ENCODE assay signal across 16 cellular contexts in genomic region chr14:61489527-61489926, GRCh38.
A peak's percentile ranks its signal among the peaks of the same experiment; 100 is the strongest.
DNase-seq lines count a peak whose midpoint lies in the region; ATAC-seq lines count a peak whose summit lies in the region.
"Had no signal": no experiment of that assay in that cellular context is flagged by ENCODE, and none has a peak within 500 bp of the region (broad histone marks: within the 10 kb centered on the region; RNA-seq: fewer than 3 reads in every experiment).

No MANE protein-coding gene starts in this region.

- no peak overlapping the region for H3K4me3 Mint-ChIP-seq in activated CD4-positive, alpha-beta memory T cell treated with anti-CD3 and anti-CD28 coated beads for 36 hours
- no peak overlapping the region for H3K4me3 Mint-ChIP-seq in activated CD4-positive, alpha-beta memory T cell treated with anti-CD3 and anti-CD28 coated beads, Interleukin-2, amount 10 ng/mL, durations not matched to agents 7 days and 5 days
- no peak overlapping the region for H3K4me3 Mint-ChIP-seq in activated naive CD8-positive, alpha-beta T cell treated with anti-CD3 and anti-CD28 coated beads for 36 hours
- H3K4me3 Mint-ChIP-seq in memory B cell: no peak overlapping the region

- H3K27me3 ChIP-seq in subcutaneous abdominal adipose tissue (ENCODE audit: control insufficient read depth in 5 of 5, insufficient read depth in 4 of 5, low read length in 5 of 5): no peaks in the 10 kb centered on the region
- H3K27me3 ChIP-seq: breast epithelium, tibial artery had no signal

- H3K27ac ChIP-seq in subcutaneous abdominal adipose tissue (ENCODE audit: low read depth, low read length): peak overlapping the region; percentile 2

- ATAC-seq in memory B cell (ENCODE audit: low read depth) (no peak), HG03175 (IDR thresholded peaks at IDR 0.05; ENCODE audit: unreplicated experiment) (no peak)

- H3K27me3 Mint-ChIP-seq in activated CD4-positive, alpha-beta memory T cell treated with anti-CD3 and anti-CD28 coated beads for 36 hours: no peaks in the 10 kb centered on the region
- H3K27me3 Mint-ChIP-seq in activated CD4-positive, alpha-beta memory T cell treated with anti-CD3 and anti-CD28 coated beads, Interleukin-2, amount 10 ng/mL, durations not matched to agents 7 days and 5 days: no peaks in the 10 kb centered on the region
- H3K27me3 Mint-ChIP-seq in activated naive CD8-positive, alpha-beta T cell treated with anti-CD3 and anti-CD28 coated beads for 36 hours: no peaks in the 10 kb centered on the region
- no peaks in the 10 kb centered on the region for H3K27me3 Mint-ChIP-seq in memory B cell

- peak overlapping the region; percentile 54 for H3K27ac Mint-ChIP-seq in activated CD4-positive, alpha-beta memory T cell treated with anti-CD3 and anti-CD28 coated beads for 36 hours
- H3K27ac Mint-ChIP-seq in activated CD4-positive, alpha-beta memory T cell treated with anti-CD3 and anti-CD28 coated beads, Interleukin-2, amount 10 ng/mL, durations not matched to agents 7 days and 5 days: no peak overlapping the region
- H3K27ac Mint-ChIP-seq in activated naive CD8-positive, alpha-beta T cell treated with anti-CD3 and anti-CD28 coated beads for 36 hours: peak overlapping the region; percentile 31
- H3K27ac Mint-ChIP-seq in memory B cell: peak overlapping the region; percentile 12

- H3K36me3 Mint-ChIP-seq in activated CD4-positive, alpha-beta memory T cell treated with anti-CD3 and anti-CD28 coated beads for 36 hours: peaks cover 41% of the 10 kb centered on the region
- H3K36me3 Mint-ChIP-seq in activated CD4-positive, alpha-beta memory T cell treated with anti-CD3 and anti-CD28 coated beads, Interleukin-2, amount 10 ng/mL, durations not matched to agents 7 days and 5 days (ENCODE audit: low read depth): peaks cover 55% of the 10 kb centered on the region
- H3K36me3 Mint-ChIP-seq in activated naive CD8-positive, alpha-beta T cell treated with anti-CD3 and anti-CD28 coated beads for 36 hours: peaks cover 53% of the 10 kb centered on the region
- H3K36me3 Mint-ChIP-seq in memory B cell: no peaks in the 10 kb centered on the region

- CTCF ChIA-PET in activated CD4-positive, alpha-beta memory T cell treated with anti-CD3 and anti-CD28 coated beads for 36 hours (lab: Charles Lee): interaction anchor here (0.9 to 1.7 kb wide), 3 partner anchors 13 to 348 kb away, joined by 3 to 7 read pairs (median 3); no protein-coding TSS in a partner anchor
- CTCF ChIA-PET in activated CD4-positive, alpha-beta memory T cell treated with anti-CD3 and anti-CD28 coated beads, Interleukin-2, amount 10 ng/mL, durations not matched to agents 7 days and 5 days (lab: Charles Lee): interaction anchor here (1.0 to 1.4 kb wide), 2 partner anchors 13 to 28 kb away, joined by 3 to 4 read pairs; no protein-coding TSS in a partner anchor

- H3K9ac ChIP-seq in subcutaneous abdominal adipose tissue (ENCODE audit: low read length in 5 of 5): peak overlapping the region in 3 of 5 donors; percentile 29 to 36 (median 35)

- H3K36me3 ChIP-seq in subcutaneous abdominal adipose tissue (ENCODE audit: control insufficient read depth in 5 of 5, insufficient read depth in 5 of 5, low read length in 5 of 5): peaks cover 0 to 12% (median 0%) of the 10 kb centered on the region in 5 donors
- H3K36me3 ChIP-seq: breast epithelium, tibial artery had no signal

- H3K4me1 Mint-ChIP-seq in activated CD4-positive, alpha-beta memory T cell treated with anti-CD3 and anti-CD28 coated beads for 36 hours (ENCODE audit: low read depth): peaks cover 43% of the 10 kb centered on the region
- H3K4me1 Mint-ChIP-seq in activated CD4-positive, alpha-beta memory T cell treated with anti-CD3 and anti-CD28 coated beads, Interleukin-2, amount 10 ng/mL, durations not matched to agents 7 days and 5 days: peaks cover 5% of the 10 kb centered on the region
- H3K4me1 Mint-ChIP-seq in activated naive CD8-positive, alpha-beta T cell treated with anti-CD3 and anti-CD28 coated beads for 36 hours: peaks cover 49% of the 10 kb centered on the region
- H3K4me1 Mint-ChIP-seq in memory B cell: peaks cover 15% of the 10 kb centered on the region

- no peaks in the 10 kb centered on the region for H3K9me3 ChIP-seq in subcutaneous abdominal adipose tissue (ENCODE audit: control insufficient read depth in 5 of 5, low read length in 5 of 5)
- H3K9me3 ChIP-seq: breast epithelium, tibial artery had no signal

- no peak overlapping the region for H3K4me3 ChIP-seq in subcutaneous abdominal adipose tissue (ENCODE audit: low read depth in 1 of 5, low read length in 5 of 5)
- H3K4me3 ChIP-seq: breast epithelium, tibial artery had no signal

- peaks cover 6 to 46% (median 29%) of the 10 kb centered on the region in 5 donors for H3K4me1 ChIP-seq in subcutaneous abdominal adipose tissue (ENCODE audit: control insufficient read depth in 5 of 5, insufficient read depth in 5 of 5, low read length in 5 of 5)
- H3K4me1 ChIP-seq: breast epithelium had no signal

- no peaks in the 10 kb centered on the region for H3K9me3 Mint-ChIP-seq in activated CD4-positive, alpha-beta memory T cell treated with anti-CD3 and anti-CD28 coated beads for 36 hours
- H3K9me3 Mint-ChIP-seq in activated CD4-positive, alpha-beta memory T cell treated with anti-CD3 and anti-CD28 coated beads, Interleukin-2, amount 10 ng/mL, durations not matched to agents 7 days and 5 days: no peaks in the 10 kb centered on the region
- H3K9me3 Mint-ChIP-seq in activated naive CD8-positive, alpha-beta T cell treated with anti-CD3 and anti-CD28 coated beads for 36 hours: no peaks in the 10 kb centered on the region
- no peaks in the 10 kb centered on the region for H3K9me3 Mint-ChIP-seq in memory B cell

- intact Hi-C loops in activated CD4-positive, alpha-beta memory T cell treated with anti-CD3 and anti-CD28 coated beads for 36 hours (cut with micrococcal nuclease): no loop called here

- no peak for DNase-seq in activated CD4-positive, alpha-beta memory T cell treated with anti-CD3 and anti-CD28 coated beads for 36 hours
- DNase-seq in activated CD4-positive, alpha-beta memory T cell treated with anti-CD3 and anti-CD28 coated beads, Interleukin-2, amount 10 ng/mL, durations not matched to agents 7 days and 5 days: no peak
- DNase-seq in activated naive CD8-positive, alpha-beta T cell treated with anti-CD3 and anti-CD28 coated beads for 36 hours: no peak
- DNase-seq in memory B cell (ENCODE audit: low spot score in 2 of 2) (no peak), NCI-H187 treated with DMSO at 0.1 percent for 48 hours (lab: John Stamatoyannopoulos, UW) (no peak), HUDEP-2 (lab: John Stamatoyannopoulos, UW; ENCODE audit: unreplicated experiment in 76 of 76) (no peak)
- DNase-seq: ACHN, DMS153, GOT3, mesendoderm, NCI-H446 treated with DMSO at 0.1 percent for 48 hours, retina had no signal

- POLR2A ChIA-PET in activated CD4-positive, alpha-beta memory T cell treated with anti-CD3 and anti-CD28 coated beads for 36 hours (lab: Charles Lee): no interaction called here
- POLR2A ChIA-PET in activated CD4-positive, alpha-beta memory T cell treated with anti-CD3 and anti-CD28 coated beads, Interleukin-2, amount 10 ng/mL, durations not matched to agents 7 days and 5 days (lab: Charles Lee): interaction anchor here (1.0 to 1.1 kb wide), 2 partner anchors 11 to 240 kb away, joined by 3 read pairs; no protein-coding TSS in a partner anchor
